Comparison of ENCODE assay signal across 11 cellular contexts in the genomic region with DNA sequence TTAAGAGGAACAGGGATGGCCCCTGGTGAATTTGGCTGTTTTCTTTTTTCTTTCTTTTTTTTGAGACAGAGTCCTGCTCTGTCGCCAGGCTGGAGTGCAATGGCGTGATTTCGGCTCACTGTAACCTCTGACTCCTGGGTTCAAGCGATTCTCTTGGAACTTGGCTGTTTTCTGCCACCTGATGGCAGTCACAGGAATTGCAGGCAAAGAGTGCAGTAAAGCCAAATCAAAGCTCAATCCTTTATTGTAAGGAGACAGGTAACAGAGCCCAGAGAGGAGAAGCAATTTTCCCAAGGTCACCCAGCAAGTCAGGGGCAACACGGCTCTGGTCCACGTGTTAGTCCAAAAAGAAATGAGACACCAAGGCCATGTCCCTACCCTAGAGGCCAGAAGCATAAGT. TPM values are rescaled to one million over a fixed set of nuclear protein-coding genes. Genes with fewer than 3 reads are reported as not detected.
DNase-seq lines count a peak whose midpoint lies in the region; ATAC-seq and TF ChIP-seq lines count a peak whose summit lies in the region.
"Had no signal": no experiment of that assay in that cellular context is flagged by ENCODE, and none has a peak within 500 bp of the region (broad histone marks: within the 10 kb centered on the region; RNA-seq: fewer than 3 reads in every experiment).

No MANE protein-coding gene starts in this region.

- no peaks in the 10 kb centered on the region for H3K36me3 Mint-ChIP-seq in endothelial cell (ENCODE audit: low read depth, unreplicated experiment)

- no peak overlapping the region for H3K4me3 Mint-ChIP-seq in endothelial cell (ENCODE audit: unreplicated experiment)

- H3K27me3 Mint-ChIP-seq in endothelial cell (ENCODE audit: unreplicated experiment), result peaks cover 11% of the 10 kb centered on the region

- no peaks in the 10 kb centered on the region for H3K4me1 Mint-ChIP-seq in endothelial cell (ENCODE audit: unreplicated experiment)

- CTCF ChIA-PET in GM10248 (lab: Yijun Ruan, JAX), result no interaction called here

- H3K36me3 ChIP-seq in Loucy (ENCODE audit: insufficient read depth, low read length), result no peaks in the 10 kb centered on the region

- no peak for DNase-seq in GM10248 (ENCODE audit: extremely low spot score)
- DNase-seq in endothelial cell (ENCODE audit: low spot score), result no peak
- DNase-seq in retinal pigment epithelial cell (ENCODE audit: low read depth), result no peak
- no peak for DNase-seq in SIG-M5 treated with dmso at 0.1 percent for 504 hours (lab: John Stamatoyannopoulos, UW; ENCODE audit: unreplicated experiment)
- DNase-seq: aorta; GF-D8; nucleus accumbens; stimulated activated CD4-positive, alpha-beta T cell treated with anti-CD3 and anti-CD28 coated beads, Interleukin-2, amount 100 ng/mL, for 48 hours had no signal

- POLR2A ChIA-PET in GM10248 (lab: Yijun Ruan, JAX), result no interaction called here

- no peaks in the 10 kb centered on the region for H3K4me1 ChIP-seq in Loucy (ENCODE audit: insufficient read depth, low read length, poor library complexity, severe bottlenecking)

- no peaks in the 10 kb centered on the region for H4K20me1 ChIP-seq in Loucy (ENCODE audit: insufficient read depth, low read length, poor library complexity, severe bottlenecking)

- H3K9me3 Mint-ChIP-seq in endothelial cell (ENCODE audit: unreplicated experiment), result no peaks in the 10 kb centered on the region

- no peak overlapping the region for H3K4me3 ChIP-seq in Loucy (ENCODE audit: low read length, poor library complexity, severe bottlenecking)
- no peak overlapping the region for H3K4me3 ChIP-seq in retinal pigment epithelial cell (ENCODE audit: low read length)

- no peak overlapping the region for H3K9ac ChIP-seq in Loucy (ENCODE audit: low read depth, low read length, poor library complexity, severe bottlenecking)

- no peaks in the 10 kb centered on the region for H3F3A ChIP-seq in Loucy (ENCODE audit: low read depth)

- peaks cover 4% of the 10 kb centered on the region for H3K27me3 ChIP-seq in Loucy (ENCODE audit: insufficient read depth, low read length, poor library complexity, severe bottlenecking)

- no peak overlapping the region for H3K4me2 ChIP-seq in Loucy (ENCODE audit: low read depth, low read length, poor library complexity, severe bottlenecking)

- TF ChIP-seq CTCF in GM10248 (IDR thresholded peaks at IDR 0.05; ENCODE audit: control extremely low read depth, extremely low read depth, low read depth, missing control alignments) (peak; percentile 15), Loucy (conservative IDR thresholded peaks at IDR 0.05; ENCODE audit: low read length) (peak; percentile 48), endothelial cell (IDR thresholded peaks at IDR 0.05; ENCODE audit: unreplicated experiment) (peak; percentile 91), retinal pigment epithelial cell (conservative IDR thresholded peaks at IDR 0.05; ENCODE audit: low read depth, low read length) (peak; percentile 60)

- no peaks in the 10 kb centered on the region for H3K9me2 ChIP-seq in Loucy (replicated peaks; ENCODE audit: low read depth, low read length)

- no peaks in the 10 kb centered on the region; the same call in 1 of the 2 replicates for H3K9me3 ChIP-seq in Loucy (ENCODE audit: insufficient read depth, low read depth, low read length)

- no peak overlapping the region for H3K27ac Mint-ChIP-seq in endothelial cell (ENCODE audit: unreplicated experiment)

- no peak overlapping the region for H2AFZ ChIP-seq in Loucy (ENCODE audit: low read length)

- ATAC-seq in HG02885 (IDR thresholded peaks at IDR 0.05; ENCODE audit: poor library complexity, unreplicated experiment) (no peak), GM19395 (IDR thresholded peaks at IDR 0.05; ENCODE audit: unreplicated experiment) (no peak)

- H3K79me2 ChIP-seq in Loucy (ENCODE audit: insufficient read depth, low read length), result no peaks in the 10 kb centered on the region

RNA-seq across cellular contexts. Expression of a gene that starts 6.2 kb away (rescaled TPM):
- 0.33 TPM for total RNA-seq in endothelial cell (ENCODE audit: unreplicated experiment)

Comparison
In these comparisons a context has a peak if more than half of its experiments do, and no peak if none do; other contexts are left out.
1. CTCF ChIP-seq: peak in every context shown above with its lines; median percentile 91 in endothelial cell; 60 in retinal pigment epithelial cell; 48 in Loucy; 15 in GM10248.